ENCODE assay signal across 13 cellular contexts in the genomic region with DNA sequence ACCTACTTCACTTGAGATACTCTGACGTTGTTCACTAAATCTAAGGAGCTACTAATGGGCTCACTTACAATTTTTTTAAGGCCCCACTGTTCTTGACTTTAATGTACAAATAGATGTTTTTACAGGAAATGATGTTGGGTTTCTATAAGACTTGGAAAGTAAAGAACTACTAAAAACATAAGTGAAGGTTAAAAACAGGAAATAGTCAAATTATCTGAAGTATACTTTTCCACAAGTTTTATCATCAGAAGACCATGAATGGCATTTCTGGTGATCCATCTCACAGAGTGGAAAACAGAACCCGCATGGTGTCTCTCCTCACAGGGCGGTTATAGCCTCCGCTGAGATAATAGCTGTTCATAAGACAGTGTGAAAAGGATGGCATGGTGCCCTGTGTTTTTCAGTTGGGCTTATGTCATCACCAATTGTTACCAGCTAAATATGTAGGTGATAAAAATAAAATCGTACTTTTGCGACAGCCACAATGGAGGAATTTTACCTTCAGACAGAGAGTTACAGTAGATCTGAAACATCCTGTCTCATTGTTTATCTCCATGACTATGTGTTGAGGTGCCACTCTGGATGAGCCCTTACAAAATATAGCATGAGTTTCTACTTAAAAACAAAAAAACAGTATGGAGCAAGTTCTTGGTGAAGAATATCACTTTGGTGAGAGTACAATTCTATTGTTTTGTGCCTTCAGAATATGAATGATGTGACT.
DNase-seq lines count a peak whose midpoint lies in the region; ATAC-seq lines count a peak whose summit lies in the region.
"Had no signal": no experiment of that assay in that cellular context is flagged by ENCODE, and none has a peak within 500 bp of the region (broad histone marks: within the 10 kb centered on the region; RNA-seq: fewer than 3 reads in every experiment).

No MANE protein-coding gene starts in this region.

- no peaks in the 10 kb centered on the region for H3K27me3 Mint-ChIP-seq in activated naive CD4-positive, alpha-beta T cell treated with anti-CD3 and anti-CD28 coated beads, Interleukin-2, amount 10 ng/mL, durations not matched to agents 7 days and 5 days

- H3K4me3 Mint-ChIP-seq in activated naive CD4-positive, alpha-beta T cell treated with anti-CD3 and anti-CD28 coated beads, Interleukin-2, amount 10 ng/mL, durations not matched to agents 7 days and 5 days: peak overlapping the region; percentile 3

- H3K36me3 Mint-ChIP-seq in activated naive CD4-positive, alpha-beta T cell treated with anti-CD3 and anti-CD28 coated beads, Interleukin-2, amount 10 ng/mL, durations not matched to agents 7 days and 5 days: peaks cover 22% of the 10 kb centered on the region

- peak; percentile 21 for DNase-seq in UCSD-AML1 (lab: John Stamatoyannopoulos, UW; ENCODE audit: unreplicated experiment)
- peak; percentile 34 for DNase-seq in activated naive CD4-positive, alpha-beta T cell treated with anti-CD3 and anti-CD28 coated beads, Interleukin-2, amount 10 ng/mL, durations not matched to agents 7 days and 5 days
- peak; percentile 18 to 42 for DNase-seq in stimulated activated CD4-positive, alpha-beta T cell treated with anti-CD3 and anti-CD28 coated beads, Interleukin-2, amount 100 ng/mL, for 24 hours
- DNase-seq in NCI-H2196 treated with DMSO at 0.1 percent for 48 hours (lab: John Stamatoyannopoulos, UW; ENCODE audit: unreplicated experiment): no peak
- DNase-seq in DMS153 (lab: John Stamatoyannopoulos, UW): no peak
- DNase-seq: Calu3; effector memory CD4-positive, alpha-beta T cell; NCI-H1436 treated with DMSO at 0.1 percent for 48 hours; SJCRH30 had no signal

- ATAC-seq in GM21529 (IDR thresholded peaks at IDR 0.05; ENCODE audit: unreplicated experiment) (peak; percentile 22), HG03439 (IDR thresholded peaks at IDR 0.05; ENCODE audit: unreplicated experiment) (no peak), HG03097 (IDR thresholded peaks at IDR 0.05; ENCODE audit: low FRiP score, unreplicated experiment) (no peak)
- ATAC-seq: sciatic nerve had no signal

- peaks cover 81% of the 10 kb centered on the region for H3K4me1 Mint-ChIP-seq in activated naive CD4-positive, alpha-beta T cell treated with anti-CD3 and anti-CD28 coated beads, Interleukin-2, amount 10 ng/mL, durations not matched to agents 7 days and 5 days

- CTCF ChIA-PET in activated naive CD4-positive, alpha-beta T cell treated with anti-CD3 and anti-CD28 coated beads, Interleukin-2, amount 10 ng/mL, durations not matched to agents 7 days and 5 days (lab: Charles Lee): no interaction called here

- peak overlapping the region; percentile 92 for H3K27ac Mint-ChIP-seq in activated naive CD4-positive, alpha-beta T cell treated with anti-CD3 and anti-CD28 coated beads, Interleukin-2, amount 10 ng/mL, durations not matched to agents 7 days and 5 days

- H3K9me3 Mint-ChIP-seq in activated naive CD4-positive, alpha-beta T cell treated with anti-CD3 and anti-CD28 coated beads, Interleukin-2, amount 10 ng/mL, durations not matched to agents 7 days and 5 days: peaks cover 16% of the 10 kb centered on the region

Comparison
In these comparisons a context has a peak if more than half of its experiments do, and no peak if none do; other contexts are left out.
1. DNase-seq: peak in UCSD-AML1 (single experiment), activated naive CD4-positive, alpha-beta T cell treated with anti-CD3 and anti-CD28 coated beads, Interleukin-2, amount 10 ng/mL, durations not matched to agents 7 days and 5 days (single experiment) and stimulated activated CD4-positive, alpha-beta T cell treated with anti-CD3 and anti-CD28 coated beads, Interleukin-2, amount 100 ng/mL, for 24 hours (2 of 2); none in NCI-H2196 treated with DMSO at 0.1 percent for 48 hours (single experiment) and DMS153 (single experiment).